Comparison of ENCODE assay signal across 15 cellular contexts in genomic region chr17:69428252-69428980, GRCh38. TPM values are rescaled to one million over a fixed set of nuclear protein-coding genes. Genes with fewer than 3 reads are reported as not detected.
DNase-seq lines count a peak whose midpoint lies in the region; ATAC-seq and TF ChIP-seq lines count a peak whose summit lies in the region.
"Had no signal": no experiment of that assay in that cellular context is flagged by ENCODE, and none has a peak within 500 bp of the region (broad histone marks: within the 10 kb centered on the region; RNA-seq: fewer than 3 reads in every experiment).

No MANE protein-coding gene starts in this region.

- no peaks in the 10 kb centered on the region for H3K36me3 ChIP-seq in colonic mucosa
- H3K36me3 ChIP-seq: BE2C had no signal

- ATAC-seq in HG02588 (IDR thresholded peaks at IDR 0.05; ENCODE audit: unreplicated experiment) (no peak), HG03460 (IDR thresholded peaks at IDR 0.05; ENCODE audit: unreplicated experiment) (no peak)
- ATAC-seq: T-helper 17 cell had no signal

- H3K27ac ChIP-seq in HL-60 (replicated peaks) (no peak overlapping the region), colonic mucosa (peak overlapping the region; percentile 45)

- peaks cover 48% of the 10 kb centered on the region for H3K4me1 Mint-ChIP-seq in nephron progenitor cell

- intact Hi-C loops in colonic mucosa (cut with DNase I): no loop called here

- H3K4me3 Mint-ChIP-seq in nephron progenitor cell: no peak overlapping the region
- H3K4me3 Mint-ChIP-seq: T-helper 17 cell had no signal

- peaks cover 43% of the 10 kb centered on the region for H3K36me3 Mint-ChIP-seq in nephron progenitor cell (ENCODE audit: low read depth)

- DNase-seq in GM12865 (ENCODE audit: low read depth) (peak; percentile 12), HL-60 (ENCODE audit: low read depth in 1 of 2, low spot score in 1 of 2) (peak; percentile 6 to 34), colonic mucosa (peak; percentile 70), nephron progenitor cell (no peak), cortex of kidney (lab: John Stamatoyannopoulos, UW) (no peak)
- no peak for DNase-seq in activated effector memory CD4-positive, alpha-beta T cell treated with anti-CD3 and anti-CD28 coated beads, Interleukin-2, amount 50 U/mL, for 16 hours
- DNase-seq: activated gamma-delta T cell treated with Interleukin-2 at 50 U/mL for 16 hours; BE2C; hippocampal formation; NCI-H69; stimulated activated CD4-positive, alpha-beta T cell treated with anti-CD3 and anti-CD28 coated beads, Interleukin-12 subunit alpha, Interleukin-12 subunit beta, amount 100 ng/mL, for 4 hours; T-helper 17 cell had no signal

- H3K9me3 Mint-ChIP-seq in nephron progenitor cell: peaks cover 5% of the 10 kb centered on the region

- no peaks in the 10 kb centered on the region for H3K9me3 ChIP-seq in colonic mucosa
- H3K9me3 ChIP-seq: BE2C had no signal

- H3K27me3 ChIP-seq in HL-60 (ENCODE audit: insufficient read depth, poor library complexity, severe bottlenecking): no peaks in the 10 kb centered on the region
- H3K27me3 ChIP-seq in colonic mucosa: no peaks in the 10 kb centered on the region
- H3K27me3 ChIP-seq: BE2C had no signal

- no peaks in the 10 kb centered on the region for H3K4me1 ChIP-seq in colonic mucosa

- H3K27ac Mint-ChIP-seq in nephron progenitor cell: peak overlapping the region; percentile 46
- H3K27ac Mint-ChIP-seq: progenitor cell of endocrine pancreas, T-helper 17 cell had no signal

- no peak overlapping the region for H3K9ac ChIP-seq in colonic mucosa (ENCODE audit: low read depth in 2 of 2, low read length in 2 of 2)

- H3K4me3 ChIP-seq in GM12865 (ENCODE audit: low read depth, low read length): no peak overlapping the region
- H3K4me3 ChIP-seq in HL-60 (replicated peaks; ENCODE audit: insufficient read depth, low read length): no peak overlapping the region
- no peak overlapping the region for H3K4me3 ChIP-seq in colonic mucosa

- TF ChIP-seq CTCF in GM12865 (IDR thresholded peaks at IDR 0.05; ENCODE audit: insufficient read depth, low read depth, low read length, missing control alignments): no peak
- no peak for TF ChIP-seq CTCF in HL-60 (IDR thresholded peaks at IDR 0.05; ENCODE audit: insufficient read depth, low read length)
- no peak for TF ChIP-seq CTCF in colonic mucosa (IDR thresholded peaks at IDR 0.05)
- TF ChIP-seq CTCF in nephron progenitor cell (IDR thresholded peaks at IDR 0.05): no peak

- H3K27me3 Mint-ChIP-seq in nephron progenitor cell (ENCODE audit: low read depth, poor library complexity): peaks cover 4% of the 10 kb centered on the region
- H3K27me3 Mint-ChIP-seq: progenitor cell of endocrine pancreas, T-helper 17 cell had no signal

RNA-seq across cellular contexts. Expression of gene MAP2K6, which starts 13.9 kb away (rescaled TPM):
- total RNA-seq in colonic mucosa: 10 to 100 TPM; 59.0 to 83.3 TPM

Comparison
In these comparisons a context has a peak if more than half of its experiments do, and no peak if none do; other contexts are left out.
1. DNase-seq: peak in GM12865 (single experiment), HL-60 (2 of 2) and colonic mucosa (single experiment); none in nephron progenitor cell (single experiment), cortex of kidney (single experiment) and activated effector memory CD4-positive, alpha-beta T cell treated with anti-CD3 and anti-CD28 coated beads, Interleukin-2, amount 50 U/mL, for 16 hours (single experiment).